1 cellular context compared by ENCODE assay signal in genomic region chr5:142088855-142089471, GRCh38.
TF ChIP-seq lines count a peak whose summit lies in the region.

No MANE protein-coding gene starts in this region.

TF ChIP-seq in GM12878, 131 proteins besides CTCF, POLR2A, EP300 and RAD21:
- 0 out of 2 replicates have a peak, but pooled peaks have one; percentile 7 for TF ChIP-seq RUNX3 (IDR thresholded peaks at IDR 0.05; ENCODE audit: low read length)
- TF ChIP-seq MEF2B (IDR thresholded peaks at IDR 0.05; ENCODE audit: partially characterized antibody, poor library complexity, severe bottlenecking): peak; percentile 28
- peak; percentile 47; the same call in 1 of the 2 replicates for TF ChIP-seq MEF2A (IDR thresholded peaks at IDR 0.05; ENCODE audit: insufficient read depth, low read depth, low read length)
